13 cellular contexts compared by ENCODE assay signal in the genomic region with DNA sequence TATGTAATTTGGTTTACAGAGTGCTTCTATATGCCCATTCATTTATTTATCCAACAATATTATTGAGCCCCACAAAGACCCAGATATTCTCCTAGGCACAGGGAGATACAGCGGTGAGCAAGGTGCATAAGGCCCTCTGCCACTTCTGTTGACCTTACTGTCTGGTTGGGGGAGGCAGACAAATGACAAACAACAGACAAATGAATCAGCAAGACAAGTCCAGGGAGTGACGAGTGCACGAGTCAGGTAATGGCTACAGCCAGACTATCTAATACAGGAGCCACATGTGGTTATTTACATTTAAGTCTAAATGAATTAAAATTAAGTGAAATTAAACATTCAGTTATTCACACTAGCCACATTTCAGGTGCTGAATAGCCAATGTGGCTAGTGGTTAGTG. TPM values are rescaled to one million over a fixed set of nuclear protein-coding genes. Genes with fewer than 3 reads are reported as not detected.
DNase-seq lines count a peak whose midpoint lies in the region; ATAC-seq and TF ChIP-seq lines count a peak whose summit lies in the region.
"Had no signal": no experiment of that assay in that cellular context is flagged by ENCODE, and none has a peak within 500 bp of the region (broad histone marks: within the 10 kb centered on the region; RNA-seq: fewer than 3 reads in every experiment).

No MANE protein-coding gene starts in this region.

- H2BK5ac ChIP-seq in neuronal stem cell (ENCODE audit: low read length), result no peak overlapping the region

- ATAC-seq in GM18502 (IDR thresholded peaks at IDR 0.05; ENCODE audit: poor library complexity, unreplicated experiment) (peak; percentile 9), HG02840 (IDR thresholded peaks at IDR 0.05; ENCODE audit: low FRiP score, unreplicated experiment) (peak; percentile 19), naive B cell (ENCODE audit: low read depth in 2 of 2) (no peak)
- ATAC-seq: gastroesophageal sphincter had no signal

- H3K23ac ChIP-seq in neuronal stem cell (ENCODE audit: low read depth, low read length, poor library complexity), result no peak overlapping the region

- H3K4me1 Mint-ChIP-seq in naive B cell, result peaks cover 45 to 90% (median 69%) of the 10 kb centered on the region in 3 donors

- H3K18ac ChIP-seq in neuronal stem cell (ENCODE audit: low read length), result no peak overlapping the region

- no peaks in the 10 kb centered on the region for H3K27me3 ChIP-seq in neuronal stem cell (ENCODE audit: control insufficient read depth in 3 of 3, insufficient read depth in 3 of 3, low read depth in 1 of 3, low read length in 3 of 3)
- H3K27me3 ChIP-seq in Peyer's patch, result no peaks in the 10 kb centered on the region
- H3K27me3 ChIP-seq: gastroesophageal sphincter, uterus had no signal

- H4K8ac ChIP-seq in neuronal stem cell (ENCODE audit: low read depth, low read length), result no peak overlapping the region

- peak overlapping the region in 7 of 8 donors; percentile 12 to 86 (median 69) for H3K4me3 Mint-ChIP-seq in naive B cell
- H3K4me3 Mint-ChIP-seq: brain had no signal

- no peak for TF ChIP-seq POLR2A in Peyer's patch (IDR thresholded peaks at IDR 0.05)

- no peak overlapping the region for H2BK120ac ChIP-seq in neuronal stem cell (ENCODE audit: low read depth, low read length)

- TF ChIP-seq CTCF in GM13977 (IDR thresholded peaks at IDR 0.05; ENCODE audit: extremely low read depth, insufficient read depth, missing control alignments) (no peak), Peyer's patch (IDR thresholded peaks at IDR 0.05) (no peak)

- H2AK5ac ChIP-seq in neuronal stem cell (ENCODE audit: low read depth, low read length), result no peak overlapping the region

- H3K36me3 ChIP-seq in neuronal stem cell (replicated peaks in 1 of 2; ENCODE audit: control insufficient read depth in 2 of 2, insufficient read depth in 2 of 2, low read length in 2 of 2) (no peaks in the 10 kb centered on the region), Peyer's patch (no peaks in the 10 kb centered on the region)
- H3K36me3 ChIP-seq: gastroesophageal sphincter, uterus had no signal

- no peaks in the 10 kb centered on the region for H3K9me3 ChIP-seq in neuronal stem cell (replicated peaks in 1 of 2; ENCODE audit: control insufficient read depth in 2 of 2, insufficient read depth in 1 of 2, low read depth in 1 of 2, low read length in 2 of 2)
- H3K9me3 ChIP-seq in Peyer's patch, result no peaks in the 10 kb centered on the region
- H3K9me3 ChIP-seq: gastroesophageal sphincter, uterus had no signal

- WGBS in neuronal stem cell (ENCODE audit: extremely low coverage in 2 of 2, insufficient read length in 2 of 2, insufficient replicate concordance in 1 of 2), 2 donors, result no CpG with 5 or more reads among the region's 3 CpGs

- no peak overlapping the region for H3K4me2 ChIP-seq in neuronal stem cell (ENCODE audit: insufficient read depth, low read length, poor library complexity, severe bottlenecking)

- H3K14ac ChIP-seq in neuronal stem cell (ENCODE audit: low read length), result no peak overlapping the region

- no peak overlapping the region for H3K4ac ChIP-seq in neuronal stem cell (ENCODE audit: low read length)

- no peaks in the 10 kb centered on the region for H3K27me3 Mint-ChIP-seq in naive B cell

- in situ Hi-C loops in GM13977 (cut with MboI; ENCODE audit: low pct_unique_long_range_greater_than_20kb, low sequenced_read_pairs, unreplicated experiment), result no loop called here

- peaks cover under 1 to 13% of the 10 kb centered on the region in 2 donors for H3K4me1 ChIP-seq in neuronal stem cell (ENCODE audit: control insufficient read depth in 2 of 2, insufficient read depth in 1 of 2, low read depth in 1 of 2, low read length in 2 of 2)
- peaks cover 0 to 21% (median 4%) of the 10 kb centered on the region in 4 donors for H3K4me1 ChIP-seq in Peyer's patch
- H3K4me1 ChIP-seq: uterus had no signal

- peak overlapping the region; percentile 41 to 89 (median 64) for H3K27ac Mint-ChIP-seq in naive B cell

- H3K79me1 ChIP-seq in neuronal stem cell (ENCODE audit: low read depth, low read length), result no peaks in the 10 kb centered on the region

- H3K27ac ChIP-seq in neuronal stem cell (replicated peaks; ENCODE audit: low read length) (no peak overlapping the region), Peyer's patch (peak overlapping the region in 1 of 4 donors; percentile 33)
- H3K27ac ChIP-seq: SK-N-MC had no signal

- H3K36me3 Mint-ChIP-seq in naive B cell, result no peaks in the 10 kb centered on the region
- H3K36me3 Mint-ChIP-seq: brain had no signal

- no peak overlapping the region for H3K4me3 ChIP-seq in neuronal stem cell (ENCODE audit: low read length in 2 of 2)
- no peak overlapping the region for H3K4me3 ChIP-seq in Peyer's patch
- H3K4me3 ChIP-seq: gastroesophageal sphincter, SK-N-MC, uterus had no signal

- no peak overlapping the region for H4K91ac ChIP-seq in neuronal stem cell (ENCODE audit: low read depth, low read length, poor library complexity)

- DNase-seq in RPMI7951 (ENCODE audit: low read depth), result peak; percentile 37
- DNase-seq in naive B cell, result no peak
- no peak for DNase-seq in neuronal stem cell (ENCODE audit: low spot score)
- DNase-seq in NCI-H2227 (lab: John Stamatoyannopoulos, UW; ENCODE audit: unreplicated experiment), result no peak
- no peak for DNase-seq in GM13977 (ENCODE audit: low spot score)
- DNase-seq in Peyer's patch, result no peak
- DNase-seq: NCI-H1930, uterus had no signal

- no peak overlapping the region for H3K9ac ChIP-seq in neuronal stem cell (ENCODE audit: low read depth, low read length, poor library complexity)

- H3K9me3 Mint-ChIP-seq in naive B cell, result no peaks in the 10 kb centered on the region
- H3K9me3 Mint-ChIP-seq: brain had no signal

- H2AFZ ChIP-seq in neuronal stem cell (ENCODE audit: low read length), result no peak overlapping the region

- H2BK15ac ChIP-seq in neuronal stem cell (ENCODE audit: low read length), result no peak overlapping the region

- no peak overlapping the region for H2BK12ac ChIP-seq in neuronal stem cell (ENCODE audit: low read length)

RNA-seq across cellular contexts. Expression of gene BCAR3, which starts 22.0 kb away (rescaled TPM):
- 50.1 and 60.0 TPM in 2 replicates for total RNA-seq in RPMI7951 (2014; rRNA removed; shearing (Covaris generic))
- 1 to 10 TPM in 4 of 6 donors, under 1 TPM in 1, not detected in 1; 0.73 to 3.2 (median 1.7) TPM for polyA plus RNA-seq in naive B cell (ENCODE audit: low read depth in 6 of 6)
- polyA plus RNA-seq in neuronal stem cell (2013, experiment 1 of 2), result 15.9 TPM
- 16.0 TPM for polyA plus RNA-seq in neuronal stem cell (2013, experiment 2 of 2)
- 10 to 100 TPM; 17.3 to 72.7 (median 54.2) TPM for total RNA-seq in Peyer's patch

Comparison
In these comparisons a context has a peak if more than half of its experiments do, and no peak if none do; other contexts are left out.
1. ATAC-seq: peak in GM18502 (single experiment) and HG02840 (single experiment); none in naive B cell (0 of 2).